Comparison of ENCODE assay signal across 14 cellular contexts in genomic region chr13:113975416-113975815, GRCh38.
"Had no signal": no experiment of that assay in that cellular context is flagged by ENCODE, and none has a peak within 500 bp of the region (broad histone marks: within the 10 kb centered on the region; RNA-seq: fewer than 3 reads in every experiment).

No MANE protein-coding gene starts in this region.

- H3K36me3 ChIP-seq: breast epithelium had no signal

- H3K27me3 Mint-ChIP-seq: memory B cell, type B pancreatic cell had no signal

- H3K27ac Mint-ChIP-seq: activated naive CD4-positive, alpha-beta T cell treated with anti-CD3 and anti-CD28 coated beads, Interleukin-2, amount 50 U/mL, for 72 hours; memory B cell; nephron progenitor cell; stimulated activated effector memory CD8-positive, alpha-beta T cell treated with anti-CD3 and anti-CD28 coated beads, Interleukin-12 subunit alpha, Interleukin-12 subunit beta, amount 100 ng/mL, for 72 hours; type B pancreatic cell had no signal

- H3K27me3 ChIP-seq: breast epithelium, dorsolateral prefrontal cortex, esophagus muscularis mucosa had no signal

- H3K4me3 ChIP-seq: breast epithelium, dorsolateral prefrontal cortex, esophagus muscularis mucosa had no signal

- H3K9me3 ChIP-seq: breast epithelium, esophagus muscularis mucosa had no signal

- H3K4me3 Mint-ChIP-seq: immature natural killer cell; memory B cell; nephron progenitor cell; stimulated activated effector memory CD8-positive, alpha-beta T cell treated with anti-CD3 and anti-CD28 coated beads, Interleukin-12 subunit alpha, Interleukin-12 subunit beta, amount 100 ng/mL, for 72 hours; type B pancreatic cell had no signal

- ATAC-seq: activated naive CD4-positive, alpha-beta T cell treated with anti-CD3 and anti-CD28 coated beads, Interleukin-2, amount 50 U/mL, for 72 hours; left colon; stimulated activated effector memory CD8-positive, alpha-beta T cell treated with anti-CD3 and anti-CD28 coated beads, Interleukin-12 subunit alpha, Interleukin-12 subunit beta, amount 100 ng/mL, for 72 hours had no signal

- H3K27ac ChIP-seq: dorsolateral prefrontal cortex had no signal

- H3K4me1 Mint-ChIP-seq: memory B cell had no signal

- DNase-seq: activated CD4-positive, CD25-positive, alpha-beta regulatory T cell treated with anti-CD3 and anti-CD28 coated beads, Interleukin-2, amount 50 U/mL, for 72 hours; activated effector memory CD4-positive, alpha-beta T cell treated with anti-CD3 and anti-CD28 coated beads, Interleukin-2, amount 50 U/mL, for 16 hours; activated T-cell treated with anti-CD3 and anti-CD28 coated beads, Interleukin-2, amount 50 U/mL, for 1 hour; anterior cingulate cortex; immature natural killer cell; nephron progenitor cell had no signal

- H3K9me3 Mint-ChIP-seq: activated naive CD4-positive, alpha-beta T cell treated with anti-CD3 and anti-CD28 coated beads, Interleukin-2, amount 50 U/mL, for 72 hours; nephron progenitor cell; stimulated activated effector memory CD8-positive, alpha-beta T cell treated with anti-CD3 and anti-CD28 coated beads, Interleukin-12 subunit alpha, Interleukin-12 subunit beta, amount 100 ng/mL, for 72 hours; type B pancreatic cell had no signal
